ENCODE assay signal across 1 cellular context in the genomic region with DNA sequence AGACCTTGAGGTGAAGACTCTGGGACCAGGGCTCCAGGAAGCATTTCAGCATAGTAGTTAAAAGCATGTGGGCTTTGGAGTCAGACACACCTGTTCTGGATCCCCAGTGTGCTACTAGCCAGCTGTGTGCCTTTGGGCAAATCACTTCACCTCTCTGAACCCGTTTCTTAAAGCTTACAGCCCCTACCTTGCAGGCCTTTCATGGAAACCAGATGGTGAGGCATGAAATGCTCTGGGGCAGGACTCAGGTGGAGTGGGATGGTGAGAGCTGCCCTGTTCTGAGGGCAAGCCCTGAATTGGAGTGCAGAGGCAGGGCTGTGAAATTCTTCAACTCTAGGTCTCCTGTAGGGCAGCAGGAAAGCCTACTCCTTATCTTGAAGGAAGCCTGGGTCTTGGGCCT.
A peak's percentile ranks its signal among the peaks of the same experiment; 100 is the strongest.
TF ChIP-seq lines count a peak whose summit lies in the region.

No MANE protein-coding gene starts in this region.

TF ChIP-seq in K562, 482 proteins besides CTCF, POLR2A, EP300 and RAD21:
- TF ChIP-seq RBM25 (IDR thresholded peaks at IDR 0.05; ENCODE audit: low read depth, low read length, severe bottlenecking) (peak; percentile 63), ZFP36 (IDR thresholded peaks at IDR 0.05; ENCODE audit: low read depth, low read length, partially characterized antibody) (peak; percentile 78), BCOR (IDR thresholded peaks at IDR 0.05) (0 out of 2 replicates have a peak, but pooled peaks have one; percentile 64), SUPT5H (IDR thresholded peaks at IDR 0.05) (0 out of 2 replicates have a peak, but pooled peaks have one; percentile 39), NFE2L1 (tag; IDR thresholded peaks at IDR 0.05; ENCODE audit: borderline replicate concordance, low read depth) (no peak)
